Comparison of ENCODE assay signal across 7 cellular contexts in the genomic region with DNA sequence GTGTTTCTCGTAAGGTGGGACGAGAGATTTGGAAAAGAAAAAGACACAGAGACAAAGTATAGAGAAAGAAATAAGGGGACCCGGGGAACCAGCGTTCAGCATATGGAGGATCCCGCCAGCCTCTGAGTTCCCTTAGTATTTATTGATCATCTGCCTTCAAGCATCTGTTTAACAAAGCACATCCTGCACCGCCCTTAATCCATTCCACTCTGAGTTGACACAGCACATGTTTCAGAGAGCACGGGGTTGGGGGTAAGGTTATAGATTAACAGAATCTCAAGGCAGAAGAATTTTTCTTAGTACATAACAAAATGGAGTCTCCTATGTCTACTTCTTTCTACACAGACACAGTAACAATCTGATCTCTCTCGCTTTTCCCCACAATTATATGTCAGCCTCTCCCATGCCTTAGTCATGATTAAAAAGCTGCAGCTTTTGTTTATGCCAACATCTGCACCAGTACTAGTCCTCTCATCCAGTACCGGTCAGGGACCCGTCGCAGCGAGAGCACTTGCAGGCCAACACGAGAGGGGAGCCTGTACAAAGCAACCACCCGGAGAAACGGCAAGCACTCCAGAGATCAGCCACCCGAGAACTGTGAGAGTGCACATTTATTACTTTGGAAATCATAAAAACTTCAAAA. TPM values are rescaled to one million over a fixed set of nuclear protein-coding genes. Genes with fewer than 3 reads are reported as not detected.
DNase-seq lines count a peak whose midpoint lies in the region; TF ChIP-seq lines count a peak whose summit lies in the region.
"Not testable (repeated sequence)": the region's sequence is repeated elsewhere in the genome, so short reads cannot be mapped to it uniquely, and the experiment has no call there.

No MANE protein-coding gene starts in this region.

- peak overlapping the region; percentile 26 for H3K4me3 ChIP-seq in endocrine pancreas (ENCODE audit: control insufficient read depth, insufficient read depth, low read length)
- not testable (repeated sequence) for H3K4me3 ChIP-seq in mesenchymal stem cell (ENCODE audit: insufficient read depth in 1 of 2, low read depth in 1 of 2, low read length in 2 of 2); trophoblast cell (ENCODE audit: low read depth, low read length)

- H3K4ac ChIP-seq in mesenchymal stem cell (ENCODE audit: low read depth in 1 of 2, low read length in 2 of 2); trophoblast cell (ENCODE audit: low read depth, low read length): not testable (repeated sequence)

- H4K12ac ChIP-seq in trophoblast cell (ENCODE audit: low read depth, low read length): not testable (repeated sequence)

- peak overlapping the region; percentile 46 for H2BK5ac ChIP-seq in mesenchymal stem cell (ENCODE audit: low read depth, low read length, poor library complexity, severe bottlenecking)
- H2BK5ac ChIP-seq in trophoblast cell (ENCODE audit: low read depth, low read length, poor library complexity): not testable (repeated sequence)

- peak overlapping the region; percentile 25 for H3K4me2 ChIP-seq in mesenchymal stem cell (ENCODE audit: low read length, poor library complexity, severe bottlenecking)
- not testable (repeated sequence) for H3K4me2 ChIP-seq in trophoblast cell (ENCODE audit: low read length)

- TF ChIP-seq CTCF in Calu3 (IDR thresholded peaks at IDR 0.05; ENCODE audit: unreplicated experiment): not testable (repeated sequence)

- not testable (repeated sequence) for H3K18ac ChIP-seq in mesenchymal stem cell (ENCODE audit: low read depth in 1 of 2, low read length in 2 of 2); trophoblast cell (ENCODE audit: low read length)

- intact Hi-C loops in Calu3 (cut with micrococcal nuclease; ENCODE audit: unreplicated experiment): not testable (repeated sequence)

- WGBS in mesenchymal stem cell: 64% methylated on average over 13 of the region's 16 CpGs
- no CpG with 5 or more reads among the region's 16 CpGs for WGBS in trophoblast cell (ENCODE audit: extremely low coverage, insufficient coverage, insufficient read length)

- H3K9me3 ChIP-seq in endocrine pancreas (ENCODE audit: control insufficient read depth, low read length); mesenchymal stem cell (ENCODE audit: control insufficient read depth, low read length); trophoblast cell (ENCODE audit: insufficient read depth, low read depth, low read length): not testable (repeated sequence)

- H2AK5ac ChIP-seq in mesenchymal stem cell (ENCODE audit: low read length, severe bottlenecking); trophoblast cell (ENCODE audit: low read length): not testable (repeated sequence)

- H3K36me3 ChIP-seq in endocrine pancreas (ENCODE audit: control insufficient read depth, insufficient read depth, low read length); mesenchymal stem cell (ENCODE audit: control insufficient read depth in 1 of 2, insufficient read depth in 2 of 2, low read depth in 1 of 2, low read length in 2 of 2); trophoblast cell (ENCODE audit: control insufficient read depth in 1 of 2, insufficient read depth in 2 of 2, low read length in 2 of 2): not testable (repeated sequence)

- not testable (repeated sequence) for BruUV-seq in Calu3 (replicated peaks; lab: Mats Ljungman, UMichigan)

- not testable (repeated sequence) for H3K14ac ChIP-seq in mesenchymal stem cell (ENCODE audit: low read length in 2 of 2); trophoblast cell (ENCODE audit: low read length)

- H3K4me1 ChIP-seq in endocrine pancreas (ENCODE audit: control insufficient read depth, insufficient read depth, low read length) (peaks cover 13% of the 10 kb centered on the region), mesenchymal stem cell (ENCODE audit: control insufficient read depth, insufficient read depth, low read depth, low read length) (peaks cover 24% of the 10 kb centered on the region)
- not testable (repeated sequence) for H3K4me1 ChIP-seq in trophoblast cell (ENCODE audit: control insufficient read depth in 1 of 2, insufficient read depth in 2 of 2, low read length in 2 of 2)

- peak overlapping the region; percentile 42 for H4K8ac ChIP-seq in mesenchymal stem cell (ENCODE audit: low read length)
- not testable (repeated sequence) for H4K8ac ChIP-seq in trophoblast cell (ENCODE audit: low read depth, low read length)

- not testable (repeated sequence) for H3K9ac ChIP-seq in endocrine pancreas (ENCODE audit: control insufficient read depth, insufficient read depth, low read length); mesenchymal stem cell (ENCODE audit: low read length); trophoblast cell (ENCODE audit: low read length)

- peaks cover 32% of the 10 kb centered on the region for H3K79me1 ChIP-seq in mesenchymal stem cell (replicated peaks; ENCODE audit: low read length, poor library complexity, severe bottlenecking)
- not testable (repeated sequence) for H3K79me1 ChIP-seq in trophoblast cell (ENCODE audit: low read length)

- not testable (repeated sequence) for H2AFZ ChIP-seq in mesenchymal stem cell (ENCODE audit: low read depth, low read length); trophoblast cell (ENCODE audit: insufficient read depth, low read length, poor library complexity)

- not testable (repeated sequence) for H3K27ac Mint-ChIP-seq in Calu3 (ENCODE audit: unreplicated experiment)

- H3K27ac ChIP-seq in mesenchymal stem cell (ENCODE audit: low read length, poor library complexity, severe bottlenecking): peak overlapping the region; percentile 91
- not testable (repeated sequence) for H3K27ac ChIP-seq in trophoblast cell (ENCODE audit: low read depth, low read length)

- not testable (repeated sequence) for H3K36me3 Mint-ChIP-seq in Calu3 (ENCODE audit: insufficient read depth, unreplicated experiment)

- not testable (repeated sequence) for H2BK12ac ChIP-seq in mesenchymal stem cell (ENCODE audit: low read length in 2 of 2); trophoblast cell (ENCODE audit: low read length)

- not testable (repeated sequence) for H3K27me3 Mint-ChIP-seq in Calu3 (ENCODE audit: unreplicated experiment)

- not testable (repeated sequence) for H3K23ac ChIP-seq in mesenchymal stem cell (ENCODE audit: low read length in 2 of 2); trophoblast cell (ENCODE audit: low read length)

- not testable (repeated sequence) for H3K9me3 Mint-ChIP-seq in Calu3 (ENCODE audit: low read depth, unreplicated experiment)

- CTCF ChIA-PET in Calu3 (lab: Charles Lee): not testable (repeated sequence)

- H3K27me3 ChIP-seq in endocrine pancreas (ENCODE audit: control insufficient read depth, insufficient read depth, low read length); mesenchymal stem cell (ENCODE audit: control insufficient read depth in 1 of 2, insufficient read depth in 1 of 2, low read length in 2 of 2); trophoblast cell (ENCODE audit: insufficient read depth, low read length): not testable (repeated sequence)

- DNase-seq in Calu3 (peak; percentile 7), HT-29 (ENCODE audit: low spot score) (peak; percentile 46), NCI-H510A (lab: John Stamatoyannopoulos, UW) (peak; percentile 33), kidney tubule cell (ENCODE audit: low spot score) (peak; percentile 42)
- not testable (repeated sequence) for DNase-seq in mesenchymal stem cell, trophoblast cell

- not testable (repeated sequence) for H2BK15ac ChIP-seq in mesenchymal stem cell (ENCODE audit: low read depth, poor library complexity, severe bottlenecking)

- H3K79me2 ChIP-seq in trophoblast cell (ENCODE audit: control insufficient read depth, insufficient read depth, low read length, poor library complexity): not testable (repeated sequence)

- not testable (repeated sequence) for H4K91ac ChIP-seq in mesenchymal stem cell (ENCODE audit: low read length)
- peak overlapping the region; percentile 18 for H4K91ac ChIP-seq in trophoblast cell (ENCODE audit: low read depth, low read length)

- H2BK120ac ChIP-seq in mesenchymal stem cell (ENCODE audit: low read depth, low read length); trophoblast cell (ENCODE audit: insufficient read depth, low read length, poor library complexity): not testable (repeated sequence)

- peak overlapping the region; percentile 51 for H3K4me3 Mint-ChIP-seq in Calu3 (ENCODE audit: low read depth, unreplicated experiment)

- peaks cover 38% of the 10 kb centered on the region for H3K4me1 Mint-ChIP-seq in Calu3 (ENCODE audit: low read depth, unreplicated experiment)

RNA-seq across cellular contexts. Expression of gene FANCC, which starts 47.6 kb away (rescaled TPM):
- total RNA-seq in Calu3 (2022): 10.1 and 14.5 TPM in 2 replicates
- 10.6 and 17.0 TPM in 2 replicates for total RNA-seq in HT-29 (2014; rRNA removed; shearing (Covaris generic))
- 4.8 TPM for polyA plus RNA-seq in mesenchymal stem cell (2013, experiment 1 of 2)
- polyA plus RNA-seq in mesenchymal stem cell (2013, experiment 2 of 2): 4.6 TPM
- polyA plus RNA-seq in trophoblast cell (2013): 5.3 and 5.8 TPM in 2 replicates
